Comparison of ENCODE assay signal across 26 cellular contexts in the genomic region with DNA sequence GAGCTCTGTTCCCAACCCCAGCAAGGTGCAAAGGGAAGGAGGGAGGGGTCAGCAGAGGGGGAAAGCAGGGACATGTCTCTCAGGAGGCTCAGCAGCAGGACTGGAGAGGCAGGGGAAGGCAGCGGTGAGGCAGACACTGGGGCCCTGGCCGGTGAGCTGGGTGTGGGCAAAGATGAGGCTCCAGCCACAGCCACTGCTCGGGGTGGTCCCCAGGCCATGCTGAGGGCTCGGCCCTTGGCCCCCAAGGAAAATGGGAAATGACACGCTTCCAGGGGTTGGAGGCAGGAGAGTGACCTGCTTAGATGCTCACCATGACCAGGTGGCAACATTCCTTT.
"Had no signal": no experiment of that assay in that cellular context is flagged by ENCODE, and none has a peak within 500 bp of the region (broad histone marks: within the 10 kb centered on the region; RNA-seq: fewer than 3 reads in every experiment).

No MANE protein-coding gene starts in this region.

- H3K4me3 Mint-ChIP-seq: naive B cell; natural killer cell; nephron progenitor cell; neural progenitor cell; stimulated activated naive B cell treated with anti-CD40 and anti-IgM and Interleukin-4, amounts not matched to agents 10 μg/mL and 1 μg/mL and 100 μg/mL, for 72 hours; stimulated activated naive CD8-positive, alpha-beta T cell treated with anti-CD3 and anti-CD28 coated beads, Interleukin-15, Interleukin-2, amounts not matched to agents 100 ng/mL and 50 ng/mL, for 24 hours had no signal

- H3K4me2 ChIP-seq: neural progenitor cell had no signal

- H3K4me1 ChIP-seq: right atrium auricular region, suprapubic skin had no signal

- H3K27ac ChIP-seq: left lung, lower lobe of right lung, neural progenitor cell, ovary, right atrium auricular region, skin epidermis, suprapubic skin, thoracic aorta, tibial artery, upper lobe of right lung had no signal

- H3K4me3 ChIP-seq: left lung, lower lobe of right lung, neural progenitor cell, ovary, right atrium auricular region, skin epidermis, suprapubic skin, thoracic aorta, tibial artery, upper lobe of right lung had no signal

- H3K36me3 ChIP-seq: left lung, lower lobe of right lung, neural progenitor cell, ovary, right atrium auricular region, suprapubic skin, thoracic aorta, tibial artery, upper lobe of right lung had no signal

- H3K27ac Mint-ChIP-seq: natural killer cell; nephron progenitor cell; neural progenitor cell; progenitor cell of endocrine pancreas; stimulated activated naive B cell treated with anti-CD40 and anti-IgM and Interleukin-4, amounts not matched to agents 10 μg/mL and 1 μg/mL and 100 μg/mL, for 72 hours; stimulated activated naive CD8-positive, alpha-beta T cell treated with anti-CD3 and anti-CD28 coated beads, Interleukin-15, Interleukin-2, amounts not matched to agents 100 ng/mL and 50 ng/mL, for 24 hours had no signal

- H3K27me3 ChIP-seq: left lung, neural progenitor cell, ovary, right atrium auricular region, suprapubic skin, tibial artery, upper lobe of right lung had no signal

- H3K36me3 Mint-ChIP-seq: naive B cell; natural killer cell; neural progenitor cell; stimulated activated naive B cell treated with anti-CD40 and anti-IgM and Interleukin-4, amounts not matched to agents 10 μg/mL and 1 μg/mL and 100 μg/mL, for 72 hours had no signal

- H3K9me3 ChIP-seq: left lung, lower lobe of right lung, ovary, right atrium auricular region, suprapubic skin, thoracic aorta, tibial artery, upper lobe of right lung had no signal

- ATAC-seq: left colon; natural killer cell; sciatic nerve; stimulated activated naive B cell treated with anti-CD40 and anti-IgM and Interleukin-4, amounts not matched to agents 10 μg/mL and 1 μg/mL and 100 μg/mL, for 72 hours had no signal

- DNase-seq: head of caudate nucleus; hippocampal formation; left colon; left lung; lower lobe of right lung; mammary epithelial cell; naive B cell; natural killer cell; nephron progenitor cell; ovary; stimulated activated CD4-positive, alpha-beta T cell treated with anti-CD3 and anti-CD28 coated beads, Interleukin-12 subunit alpha, Interleukin-12 subunit beta, amount 100 ng/mL, for 4 hours; stimulated activated CD4-positive, alpha-beta T cell treated with anti-CD3 and anti-CD28 coated beads, Interleukin-15, amount 100 ng/mL, for 24 hours; stimulated activated CD4-positive, alpha-beta T cell treated with anti-CD3 and anti-CD28 coated beads, Interleukin-2, amount 100 ng/mL, for 24 hours; stimulated activated CD4-positive, alpha-beta T cell treated with anti-CD3 and anti-CD28 coated beads, Interleukin-4, amount 100 ng/mL, for 1 hour; stimulated activated naive B cell treated with anti-CD40 and anti-IgM and Interleukin-4, amounts not matched to agents 10 μg/mL and 1 μg/mL and 100 μg/mL, for 72 hours; trophoblast cell; upper lobe of right lung had no signal

- H3K9me3 Mint-ChIP-seq: naive B cell; natural killer cell; nephron progenitor cell; neural progenitor cell; stimulated activated naive B cell treated with anti-CD40 and anti-IgM and Interleukin-4, amounts not matched to agents 10 μg/mL and 1 μg/mL and 100 μg/mL, for 72 hours; stimulated activated naive CD8-positive, alpha-beta T cell treated with anti-CD3 and anti-CD28 coated beads, Interleukin-15, Interleukin-2, amounts not matched to agents 100 ng/mL and 50 ng/mL, for 24 hours had no signal

- H2AFZ ChIP-seq: neural progenitor cell had no signal

- H3K4me1 Mint-ChIP-seq: natural killer cell had no signal

- H3K27me3 Mint-ChIP-seq: naive B cell; stimulated activated naive B cell treated with anti-CD40 and anti-IgM and Interleukin-4, amounts not matched to agents 10 μg/mL and 1 μg/mL and 100 μg/mL, for 72 hours had no signal

- H3K9ac ChIP-seq: neural progenitor cell had no signal
